ENCODE assay signal across 21 cellular contexts in genomic region chr9:128054090-128054489, GRCh38. TPM values are rescaled to one million over a fixed set of nuclear protein-coding genes. Genes with fewer than 3 reads are reported as not detected.
A peak's percentile ranks its signal among the peaks of the same experiment; 100 is the strongest.
DNase-seq lines count a peak whose midpoint lies in the region; ATAC-seq and TF ChIP-seq lines count a peak whose summit lies in the region.
"Had no signal": no experiment of that assay in that cellular context is flagged by ENCODE, and none has a peak within 500 bp of the region (broad histone marks: within the 10 kb centered on the region; RNA-seq: fewer than 3 reads in every experiment).

No MANE protein-coding gene starts in this region.

- H3K56ac ChIP-seq in IMR-90 (ENCODE audit: extremely low read depth, insufficient read depth, low read length), result no peak overlapping the region

- H4K20me1 ChIP-seq in BLaER1 (no peaks in the 10 kb centered on the region), IMR-90 (ENCODE audit: insufficient read depth, low read length) (no peaks in the 10 kb centered on the region; the same call in 1 of the 2 replicates)

- H3K18ac ChIP-seq in IMR-90 (ENCODE audit: low read depth, low read length), result no peak overlapping the region
- H3K18ac ChIP-seq in trophoblast cell (ENCODE audit: low read length), result no peak overlapping the region

- H3K9me3 Mint-ChIP-seq in endodermal cell, result no peaks in the 10 kb centered on the region
- H3K9me3 Mint-ChIP-seq in CD8-positive, alpha-beta memory T cell, result no peaks in the 10 kb centered on the region
- no peaks in the 10 kb centered on the region for H3K9me3 Mint-ChIP-seq in immature natural killer cell
- H3K9me3 Mint-ChIP-seq: activated T-cell treated with anti-CD3 and anti-CD28 coated beads, Interleukin-2, amount 50 U/mL, for 24 hours; CD4-positive, alpha-beta T cell; central memory CD8-positive, alpha-beta T cell; neural crest cell had no signal

- H3K4me2 ChIP-seq in BLaER1, result peak overlapping the region; percentile 63; the same call in 1 of the 2 replicates
- H3K4me2 ChIP-seq in IMR-90 (ENCODE audit: low read depth, low read length), result no peak overlapping the region
- no peak overlapping the region for H3K4me2 ChIP-seq in trophoblast cell (ENCODE audit: low read length)
- H3K4me2 ChIP-seq: SK-N-SH had no signal

- dilution Hi-C loops in IMR-90 (cut with HindIII; ENCODE audit: low sequenced_read_pairs, unreplicated experiment), result no loop called here

- CTCF ChIA-PET in IMR-90 (lab: Yijun Ruan, JAX), result no interaction called here
- CTCF ChIA-PET in CD8-positive, alpha-beta memory T cell (lab: Charles Lee), result no interaction called here

- H2AK5ac ChIP-seq in IMR-90 (ENCODE audit: low read depth, low read length), result peak overlapping the region; percentile 74; the same call in 1 of the 2 replicates
- H2AK5ac ChIP-seq in trophoblast cell (ENCODE audit: low read length), result peak overlapping the region; percentile 56

- H3K79me2 ChIP-seq in trophoblast cell (ENCODE audit: control insufficient read depth, insufficient read depth, low read length, poor library complexity), result no peaks in the 10 kb centered on the region

- H3K27ac Mint-ChIP-seq in endodermal cell, result peak overlapping the region; percentile 10
- H3K27ac Mint-ChIP-seq in CD8-positive, alpha-beta memory T cell, result no peak overlapping the region
- no peak overlapping the region for H3K27ac Mint-ChIP-seq in immature natural killer cell
- H3K27ac Mint-ChIP-seq: activated CD8-positive, alpha-beta T cell treated with anti-CD3 and anti-CD28 coated beads, Interleukin-2, amount 10 ng/mL, durations not matched to agents 7 days and 5 days; activated T-cell treated with anti-CD3 and anti-CD28 coated beads, Interleukin-2, amount 50 U/mL, for 24 hours; CD4-positive, alpha-beta T cell had no signal

- no peak overlapping the region for H2AK9ac ChIP-seq in IMR-90 (replicated peaks; ENCODE audit: low read depth, low read length, poor library complexity)

- H4K8ac ChIP-seq in IMR-90 (ENCODE audit: low read depth in 2 of 2, low read length in 2 of 2), result no peak overlapping the region
- H4K8ac ChIP-seq in trophoblast cell (ENCODE audit: low read depth, low read length), result no peak overlapping the region

- H4K91ac ChIP-seq in IMR-90 (ENCODE audit: insufficient read depth, low read depth, low read length) (no peak overlapping the region), trophoblast cell (ENCODE audit: low read depth, low read length) (no peak overlapping the region)

- no peak overlapping the region for H4K5ac ChIP-seq in IMR-90 (ENCODE audit: low read depth, low read length)

- DNase-seq in IMR-90 (no peak), endodermal cell (no peak), trophoblast cell (no peak), immature natural killer cell (no peak)
- DNase-seq in CD8-positive, alpha-beta memory T cell, result no peak
- DNase-seq: ACHN; activated CD8-positive, alpha-beta T cell treated with anti-CD3 and anti-CD28 coated beads, Interleukin-2, amount 10 ng/mL, durations not matched to agents 7 days and 5 days; activated naive CD4-positive, alpha-beta T cell treated with Interleukin-2 at 50 U/mL for 16 hours; activated T-cell treated with anti-CD3 and anti-CD28 coated beads, Interleukin-2, amount 50 U/mL, for 24 hours; CD4-positive, alpha-beta T cell; effector CD4-positive, alpha-beta T cell; left cardiac atrium; NCI-H187 treated with DMSO at 0.1 percent for 48 hours; NCI-H446; SK-N-SH; T1000 had no signal

- H3K23ac ChIP-seq in IMR-90 (ENCODE audit: low read depth, low read length), result no peak overlapping the region
- no peak overlapping the region for H3K23ac ChIP-seq in trophoblast cell (ENCODE audit: low read length)

- H3K9me3 ChIP-seq in BLaER1, result no peaks in the 10 kb centered on the region
- H3K9me3 ChIP-seq in IMR-90 (ENCODE audit: control insufficient read depth, insufficient read depth, low read length), result no peaks in the 10 kb centered on the region
- H3K9me3 ChIP-seq in endodermal cell (ENCODE audit: control insufficient read depth, low read length), result no peaks in the 10 kb centered on the region
- H3K9me3 ChIP-seq in trophoblast cell (ENCODE audit: insufficient read depth, low read depth, low read length), result no peaks in the 10 kb centered on the region
- no peaks in the 10 kb centered on the region for H3K9me3 ChIP-seq in CD8-positive, alpha-beta memory T cell (ENCODE audit: low read length)
- H3K9me3 ChIP-seq: SK-N-SH had no signal

- H3K36me3 ChIP-seq in BLaER1 (no peaks in the 10 kb centered on the region), IMR-90 (ENCODE audit: control insufficient read depth, insufficient read depth, low read length) (no peaks in the 10 kb centered on the region), endodermal cell (ENCODE audit: control insufficient read depth, insufficient read depth, low read length) (no peaks in the 10 kb centered on the region), trophoblast cell (ENCODE audit: control insufficient read depth in 1 of 2, insufficient read depth in 2 of 2, low read length in 2 of 2) (no peaks in the 10 kb centered on the region)
- no peaks in the 10 kb centered on the region for H3K36me3 ChIP-seq in CD8-positive, alpha-beta memory T cell (ENCODE audit: insufficient read depth, low read length)

- intact Hi-C loops in IMR-90 (cut with micrococcal nuclease), result no loop called here

- H2BK12ac ChIP-seq in trophoblast cell (ENCODE audit: low read length), result peak overlapping the region; percentile 63

- H3K9ac ChIP-seq in BLaER1 (no peak overlapping the region), IMR-90 (ENCODE audit: low read depth, low read length) (no peak overlapping the region), endodermal cell (ENCODE audit: extremely low read depth, low read length, poor library complexity, severe bottlenecking) (no peak overlapping the region), trophoblast cell (ENCODE audit: low read length) (no peak overlapping the region)
- H3K9ac ChIP-seq: SK-N-SH had no signal

- H2BK5ac ChIP-seq in IMR-90 (ENCODE audit: low read depth, low read length, poor library complexity, severe bottlenecking), result no peak overlapping the region
- no peak overlapping the region for H2BK5ac ChIP-seq in trophoblast cell (ENCODE audit: low read depth, low read length, poor library complexity)

- H2BK15ac ChIP-seq in IMR-90 (ENCODE audit: low read depth, low read length), result no peak overlapping the region

- peaks cover 25% of the 10 kb centered on the region for H3K4me1 ChIP-seq in BLaER1
- peaks cover 8% of the 10 kb centered on the region; the same call in 1 of the 2 replicates for H3K4me1 ChIP-seq in IMR-90 (ENCODE audit: control insufficient read depth, insufficient read depth, low read length)
- H3K4me1 ChIP-seq in endodermal cell (ENCODE audit: control insufficient read depth, insufficient read depth, low read length), result peaks cover 24% of the 10 kb centered on the region
- H3K4me1 ChIP-seq in trophoblast cell (ENCODE audit: control insufficient read depth in 1 of 2, insufficient read depth in 2 of 2, low read length in 2 of 2), result peaks cover 10 to 13% of the 10 kb centered on the region in 2 experiments
- H3K4me1 ChIP-seq in CD8-positive, alpha-beta memory T cell (ENCODE audit: insufficient read depth, low read length), result no peaks in the 10 kb centered on the region

- POLR2A ChIA-PET in IMR-90 (lab: Charles Lee; ENCODE audit: unreplicated experiment), result no interaction called here
- POLR2A ChIA-PET in CD8-positive, alpha-beta memory T cell (lab: Charles Lee), result no interaction called here

- H3K4me1 Mint-ChIP-seq in endodermal cell, result peaks cover 30% of the 10 kb centered on the region
- H3K4me1 Mint-ChIP-seq in CD8-positive, alpha-beta memory T cell, result peaks cover 0 to 4% (median 0%) of the 10 kb centered on the region in 3 donors
- H3K4me1 Mint-ChIP-seq in immature natural killer cell, result no peaks in the 10 kb centered on the region
- H3K4me1 Mint-ChIP-seq: central memory CD8-positive, alpha-beta T cell had no signal

- in situ Hi-C loops in IMR-90 (cut with MboI; ENCODE audit: low sequenced_read_pairs), result no loop called here

- TF ChIP-seq RAD21 in IMR-90 (IDR thresholded peaks at IDR 0.05; ENCODE audit: low read length), result no peak

- 0 out of 2 replicates have a peak overlapping the region, but pooled peaks have one; percentile 14 for H3K4ac ChIP-seq in IMR-90 (ENCODE audit: low read depth, low read length)
- H3K4ac ChIP-seq in trophoblast cell (ENCODE audit: low read depth, low read length), result no peak overlapping the region

- H3K4me3 ChIP-seq in BLaER1, result no peak overlapping the region
- no peak overlapping the region for H3K4me3 ChIP-seq in IMR-90 (ENCODE audit: insufficient read depth, low read depth, low read length)
- H3K4me3 ChIP-seq in endodermal cell (ENCODE audit: low read length), result no peak overlapping the region
- H3K4me3 ChIP-seq in trophoblast cell (ENCODE audit: low read depth, low read length), result no peak overlapping the region
- H3K4me3 ChIP-seq in CD8-positive, alpha-beta memory T cell (ENCODE audit: low read length), result no peak overlapping the region

- H3K27ac ChIP-seq in BLaER1 (no peak overlapping the region), IMR-90 (ENCODE audit: insufficient read depth, low read length) (no peak overlapping the region), endodermal cell (ENCODE audit: low read depth, low read length) (no peak overlapping the region), trophoblast cell (ENCODE audit: low read depth, low read length) (no peak overlapping the region)
- H3K27ac ChIP-seq in CD8-positive, alpha-beta memory T cell (ENCODE audit: low read depth, low read length), result no peak overlapping the region

- no peaks in the 10 kb centered on the region for H3K27me3 Mint-ChIP-seq in endodermal cell (ENCODE audit: insufficient read depth)
- no peaks in the 10 kb centered on the region for H3K27me3 Mint-ChIP-seq in CD8-positive, alpha-beta memory T cell
- peaks cover 0 to 2% (median 0%) of the 10 kb centered on the region in 3 donors for H3K27me3 Mint-ChIP-seq in immature natural killer cell (ENCODE audit: low read depth in 3 of 3)
- H3K27me3 Mint-ChIP-seq: activated T-cell treated with anti-CD3 and anti-CD28 coated beads, Interleukin-2, amount 50 U/mL, for 24 hours; CD4-positive, alpha-beta T cell; central memory CD8-positive, alpha-beta T cell had no signal

- H3K14ac ChIP-seq in IMR-90 (replicated peaks; ENCODE audit: low read depth, low read length) (no peak overlapping the region), trophoblast cell (ENCODE audit: low read length) (no peak overlapping the region)

- H4K12ac ChIP-seq in trophoblast cell (ENCODE audit: low read depth, low read length), result no peak overlapping the region

- no peak for TF ChIP-seq POLR2A in IMR-90 (IDR thresholded peaks at IDR 0.05; ENCODE audit: low read depth, low read length)

- BruUV-seq in IMR-90 (replicated peaks; lab: Mats Ljungman, UMichigan), result no TSS peak

- no peaks in the 10 kb centered on the region for H3K27me3 ChIP-seq in BLaER1
- no peaks in the 10 kb centered on the region for H3K27me3 ChIP-seq in IMR-90 (ENCODE audit: control insufficient read depth, insufficient read depth, low read length)
- no peaks in the 10 kb centered on the region for H3K27me3 ChIP-seq in endodermal cell (ENCODE audit: control insufficient read depth, insufficient read depth, low read length, poor library complexity, severe bottlenecking)
- H3K27me3 ChIP-seq in trophoblast cell (ENCODE audit: insufficient read depth, low read length), result no peaks in the 10 kb centered on the region
- H3K27me3 ChIP-seq in CD8-positive, alpha-beta memory T cell (ENCODE audit: insufficient read depth, low read length, poor library complexity, severe bottlenecking), result no peaks in the 10 kb centered on the region

- H3K79me1 ChIP-seq in IMR-90 (ENCODE audit: low read depth in 1 of 2, low read length in 2 of 2) (no peaks in the 10 kb centered on the region), trophoblast cell (ENCODE audit: low read length) (peaks cover 14% of the 10 kb centered on the region)

- H2BK20ac ChIP-seq in IMR-90 (ENCODE audit: low read depth, low read length), result 0 out of 2 replicates have a peak overlapping the region, but pooled peaks have one; percentile 19

- WGBS in IMR-90 (ENCODE audit: extremely low coverage in 2 of 2, insufficient read length in 1 of 2), 2 experiments, result 83% methylated on average over 2 of the region's 3 CpGs; no CpG with 5 or more reads in 1 of the 2 experiments
- WGBS in endodermal cell (ENCODE audit: insufficient coverage in 1 of 2, insufficient read length in 1 of 2), 2 experiments, result 86 to 95% methylated on average over 1 to 3 of the region's 3 CpGs
- no CpG with 5 or more reads among the region's 3 CpGs for WGBS in trophoblast cell (ENCODE audit: extremely low coverage, insufficient coverage, insufficient read length)

- ATAC-seq in IMR-90 (ENCODE audit: low read depth) (no peak), GM19324 (IDR thresholded peaks at IDR 0.05; ENCODE audit: low FRiP score, unreplicated experiment) (no peak), GM21381 (IDR thresholded peaks at IDR 0.05; ENCODE audit: unreplicated experiment) (no peak)
- ATAC-seq: activated CD8-positive, alpha-beta T cell treated with anti-CD3 and anti-CD28 coated beads, Interleukin-2, amount 10 ng/mL, durations not matched to agents 7 days and 5 days had no signal

- H3K36me3 Mint-ChIP-seq in endodermal cell (ENCODE audit: low read depth) (no peaks in the 10 kb centered on the region), immature natural killer cell (no peaks in the 10 kb centered on the region)
- H3K36me3 Mint-ChIP-seq in CD8-positive, alpha-beta memory T cell, result no peaks in the 10 kb centered on the region

- H3K9me1 ChIP-seq in IMR-90 (ENCODE audit: insufficient read depth, low read length), result peaks cover 7% of the 10 kb centered on the region

- H2AFZ ChIP-seq in IMR-90 (replicated peaks; ENCODE audit: low read length, poor library complexity) (no peak overlapping the region), trophoblast cell (ENCODE audit: insufficient read depth, low read length, poor library complexity) (no peak overlapping the region)

- H3K4me3 Mint-ChIP-seq in endodermal cell (no peak overlapping the region), immature natural killer cell (no peak overlapping the region)
- H3K4me3 Mint-ChIP-seq in CD8-positive, alpha-beta memory T cell, result no peak overlapping the region
- H3K4me3 Mint-ChIP-seq: activated CD8-positive, alpha-beta T cell treated with anti-CD3 and anti-CD28 coated beads, Interleukin-2, amount 10 ng/mL, durations not matched to agents 7 days and 5 days; activated T-cell treated with anti-CD3 and anti-CD28 coated beads, Interleukin-2, amount 50 U/mL, for 24 hours; CD4-positive, alpha-beta T cell; central memory CD8-positive, alpha-beta T cell; neural crest cell had no signal

- H2BK120ac ChIP-seq in IMR-90 (ENCODE audit: low read depth, low read length), result no peak overlapping the region
- no peak overlapping the region for H2BK120ac ChIP-seq in trophoblast cell (ENCODE audit: insufficient read depth, low read length, poor library complexity)

- TF ChIP-seq CTCF in IMR-90 (conservative IDR thresholded peaks at IDR 0.05; ENCODE audit: low read depth, low read length), result no peak
- no peak for TF ChIP-seq CTCF in endodermal cell (conservative IDR thresholded peaks at IDR 0.05)

RNA-seq across cellular contexts. Expression of gene NAIF1, which starts 13.0 kb away (rescaled TPM):
- total RNA-seq in IMR-90 (2012; rRNA removed) (8.3 and 9.7 TPM in 2 replicates), endodermal cell (1 to 10 TPM; 6.2 to 6.6 TPM)
- polyA plus RNA-seq in IMR-90 (2012; rRNA removed) (10.1 and 10.4 TPM in 2 replicates), immature natural killer cell (10 to 100 TPM in 2 of 3 donors, 1 to 10 TPM in 1; 5.1 to 17.2 (median 10.5) TPM)
- polyA plus RNA-seq in IMR-90 (2012; cell fraction: cytosol; rRNA removed), result 7.8 and 9.2 TPM in 2 replicates
- 3.5 and 5.6 TPM in 2 replicates for polyA plus RNA-seq in IMR-90 (2012; cell fraction: nucleus; rRNA removed; ENCODE audit: low replicate concordance)
- polyA plus RNA-seq in endodermal cell (2013, experiment 1 of 2), result 7.9 TPM
- polyA plus RNA-seq in endodermal cell (2013, experiment 2 of 2), result 7.3 TPM
- polyA plus RNA-seq in trophoblast cell (2013), result 6.6 and 7.1 TPM in 2 replicates
- total RNA-seq in CD8-positive, alpha-beta memory T cell, result 10 to 100 TPM; 13.1 to 14.0 TPM
- 13.5 TPM for polyA plus RNA-seq in CD8-positive, alpha-beta memory T cell

RNA-seq across cellular contexts. Expression of gene SLC25A25, which starts 13.9 kb away (rescaled TPM):
- total RNA-seq in IMR-90 (2012; rRNA removed) (17.9 and 20.3 TPM in 2 replicates), endodermal cell (10 to 100 TPM; 12.9 to 13.1 TPM)
- polyA plus RNA-seq in IMR-90 (2012; rRNA removed) (14.0 and 19.1 TPM in 2 replicates), immature natural killer cell (1 to 10 TPM; 2.8 to 8.8 (median 4.9) TPM)
- polyA plus RNA-seq in IMR-90 (2012; cell fraction: cytosol; rRNA removed), result 11.0 and 16.7 TPM in 2 replicates
- polyA plus RNA-seq in IMR-90 (2012; cell fraction: nucleus; rRNA removed; ENCODE audit: low replicate concordance), result 61.0 and 98.5 TPM in 2 replicates
- polyA plus RNA-seq in endodermal cell (2013, experiment 1 of 2), result 12.8 TPM
- polyA plus RNA-seq in endodermal cell (2013, experiment 2 of 2), result 11.1 TPM
- polyA plus RNA-seq in trophoblast cell (2013), result 10.2 and 11.5 TPM in 2 replicates
- 10 to 100 TPM; 17.7 to 17.8 TPM for total RNA-seq in CD8-positive, alpha-beta memory T cell
- 19.8 TPM for polyA plus RNA-seq in CD8-positive, alpha-beta memory T cell
